Comparison of ENCODE assay signal across 9 cellular contexts in genomic region chr10:84156768-84157167, GRCh38. TPM values are rescaled to one million over a fixed set of nuclear protein-coding genes. Genes with fewer than 3 reads are reported as not detected.
DNase-seq lines count a peak whose midpoint lies in the region; ATAC-seq and TF ChIP-seq lines count a peak whose summit lies in the region.
"Had no signal": no experiment of that assay in that cellular context is flagged by ENCODE, and none has a peak within 500 bp of the region (broad histone marks: within the 10 kb centered on the region; RNA-seq: fewer than 3 reads in every experiment).

No MANE protein-coding gene starts in this region.

- H2BK120ac ChIP-seq in mesendoderm (ENCODE audit: low read depth, low read length) = no peak overlapping the region

- CTCF ChIA-PET in CD8-positive, alpha-beta memory T cell (lab: Charles Lee) = interaction anchor here (0.7 to 1.5 kb wide), 2 partner anchors 9 to 49 kb away, joined by 3 to 5 read pairs; no protein-coding TSS in a partner anchor
- CTCF ChIA-PET in activated CD8-positive, alpha-beta T cell treated with anti-CD3 and anti-CD28 coated beads for 36 hours (lab: Charles Lee) = interaction anchor here (0.7 to 6.6 kb wide), 7 partner anchors 9 to 100 kb away, joined by 3 to 42 read pairs (median 6); partner anchors contain the start of gene GHITM
- CTCF ChIA-PET in PC-9 (lab: Charles Lee) = no interaction called here

- H3K9me2 ChIP-seq in PC-9 (ENCODE audit: insufficient read depth) = no peaks in the 10 kb centered on the region

- peaks cover 0 to 36% (median 5%) of the 10 kb centered on the region in 3 donors for H3K36me3 Mint-ChIP-seq in CD8-positive, alpha-beta memory T cell
- H3K36me3 Mint-ChIP-seq in activated CD8-positive, alpha-beta T cell treated with anti-CD3 and anti-CD28 coated beads for 36 hours (ENCODE audit: low read depth) = peaks cover 24% of the 10 kb centered on the region
- H3K36me3 Mint-ChIP-seq in activated T-helper 1 cell treated with anti-CD3 and anti-CD28 coated beads, Interleukin-12 subunit alpha, Interleukin-12 subunit beta, Interleukin-2, Interleukin-4 antibody, amounts not matched to agents 30 ng/mL and 10 ng/mL and 1 ng/mL, durations not matched to agents 14 hours and 24 hours and 36 hours (ENCODE audit: low read depth) = peaks cover 12% of the 10 kb centered on the region

- peaks cover 20% of the 10 kb centered on the region for H3F3A ChIP-seq in PC-9 (ENCODE audit: insufficient read depth, low read depth)

- ATAC-seq in HG03060 (IDR thresholded peaks at IDR 0.05; ENCODE audit: low read depth, unreplicated experiment) (peak; percentile 73), lower lobe of right lung (peak; percentile 70 to 74), HG02970 (IDR thresholded peaks at IDR 0.05; ENCODE audit: low FRiP score, unreplicated experiment) (no peak)
- peak; percentile 99 for ATAC-seq in activated CD8-positive, alpha-beta T cell treated with anti-CD3 and anti-CD28 coated beads for 36 hours

- H3K27ac Mint-ChIP-seq in CD8-positive, alpha-beta memory T cell = peak overlapping the region; percentile 1 to 91 (median 89)
- H3K27ac Mint-ChIP-seq in activated CD8-positive, alpha-beta T cell treated with anti-CD3 and anti-CD28 coated beads for 36 hours = peak overlapping the region; percentile 54
- H3K27ac Mint-ChIP-seq in activated T-helper 1 cell treated with anti-CD3 and anti-CD28 coated beads, Interleukin-12 subunit alpha, Interleukin-12 subunit beta, Interleukin-2, Interleukin-4 antibody, amounts not matched to agents 30 ng/mL and 10 ng/mL and 1 ng/mL, durations not matched to agents 14 hours and 24 hours and 36 hours = no peak overlapping the region

- no peak overlapping the region for H3K4me2 ChIP-seq in mesendoderm (ENCODE audit: low read length)
- H3K4me2 ChIP-seq in PC-9 = no peak overlapping the region

- no peaks in the 10 kb centered on the region for H3K9me3 ChIP-seq in CD8-positive, alpha-beta memory T cell (ENCODE audit: low read length)
- H3K9me3 ChIP-seq in lower lobe of right lung = no peaks in the 10 kb centered on the region
- H3K9me3 ChIP-seq in PC-9 (ENCODE audit: insufficient read depth, low read depth) = no peaks in the 10 kb centered on the region

- H3K27me3 ChIP-seq in CD8-positive, alpha-beta memory T cell (ENCODE audit: insufficient read depth, low read length, poor library complexity, severe bottlenecking) = no peaks in the 10 kb centered on the region
- no peaks in the 10 kb centered on the region for H3K27me3 ChIP-seq in lower lobe of right lung (ENCODE audit: low read depth)
- no peaks in the 10 kb centered on the region for H3K27me3 ChIP-seq in mesendoderm (ENCODE audit: insufficient read depth, low read length, poor library complexity)
- peaks cover 5% of the 10 kb centered on the region; the same call in 1 of the 2 replicates for H3K27me3 ChIP-seq in PC-9 (ENCODE audit: insufficient read depth, low read depth)

- H3K79me1 ChIP-seq in mesendoderm (ENCODE audit: low read length) = no peaks in the 10 kb centered on the region

- no peak overlapping the region for H4K5ac ChIP-seq in mesendoderm (ENCODE audit: low read length)

- H4K20me1 ChIP-seq in PC-9 (ENCODE audit: insufficient read depth) = peaks cover 17% of the 10 kb centered on the region

- peaks cover 19% of the 10 kb centered on the region for H3K36me3 ChIP-seq in CD8-positive, alpha-beta memory T cell (ENCODE audit: insufficient read depth, low read length)
- H3K36me3 ChIP-seq in lower lobe of right lung (peaks cover 39% of the 10 kb centered on the region), mesendoderm (ENCODE audit: control insufficient read depth, insufficient read depth, low read length) (no peaks in the 10 kb centered on the region), PC-9 (ENCODE audit: low read depth) (peaks cover 24% of the 10 kb centered on the region)

- no peak overlapping the region for H4K8ac ChIP-seq in mesendoderm (ENCODE audit: low read depth, low read length)

- H3K27ac ChIP-seq in CD8-positive, alpha-beta memory T cell (ENCODE audit: low read depth, low read length) = no peak overlapping the region
- H3K27ac ChIP-seq in lower lobe of right lung (no peak overlapping the region), mesendoderm (ENCODE audit: low read depth, low read length) (no peak overlapping the region), PC-9 (no peak overlapping the region)

- H3K4me1 Mint-ChIP-seq in CD8-positive, alpha-beta memory T cell = peaks cover 13 to 28% (median 16%) of the 10 kb centered on the region in 3 donors
- H3K4me1 Mint-ChIP-seq in activated CD8-positive, alpha-beta T cell treated with anti-CD3 and anti-CD28 coated beads for 36 hours (ENCODE audit: low read depth) = peaks cover 48% of the 10 kb centered on the region
- H3K4me1 Mint-ChIP-seq in activated T-helper 1 cell treated with anti-CD3 and anti-CD28 coated beads, Interleukin-12 subunit alpha, Interleukin-12 subunit beta, Interleukin-2, Interleukin-4 antibody, amounts not matched to agents 30 ng/mL and 10 ng/mL and 1 ng/mL, durations not matched to agents 14 hours and 24 hours and 36 hours (ENCODE audit: low read depth) = peaks cover 9% of the 10 kb centered on the region

- no CpG with 5 or more reads among the region's 10 CpGs for WGBS in mesendoderm (ENCODE audit: extremely low coverage, insufficient coverage, low lambda C conversion rate)

- no TSS peak for BruUV-seq in PC-9 (replicated peaks; lab: Mats Ljungman, UMichigan)

- no peak overlapping the region for H3K9ac ChIP-seq in mesendoderm (ENCODE audit: low read length)

- no peak overlapping the region for H3K18ac ChIP-seq in mesendoderm (ENCODE audit: low read length)

- no peaks in the 10 kb centered on the region for H3K79me2 ChIP-seq in mesendoderm (ENCODE audit: control insufficient read depth, insufficient read depth, low read length)
- H3K79me2 ChIP-seq in PC-9 (ENCODE audit: low read depth) = no peaks in the 10 kb centered on the region

- no peak overlapping the region for H3K4me3 ChIP-seq in CD8-positive, alpha-beta memory T cell (ENCODE audit: low read length)
- H3K4me3 ChIP-seq in lower lobe of right lung (no peak overlapping the region), mesendoderm (ENCODE audit: low read length) (no peak overlapping the region), PC-9 (no peak overlapping the region)

- peak in 4 of 5 donors; percentile 25 to 67 (median 36) for DNase-seq in CD8-positive, alpha-beta memory T cell
- DNase-seq in activated CD8-positive, alpha-beta T cell treated with anti-CD3 and anti-CD28 coated beads for 36 hours = peak; percentile 83
- DNase-seq in lower lobe of right lung (no peak), mesendoderm (no peak), PC-9 (no peak)
- DNase-seq in activated T-helper 1 cell treated with anti-CD3 and anti-CD28 coated beads, Interleukin-12 subunit alpha, Interleukin-12 subunit beta, Interleukin-2, Interleukin-4 antibody, amounts not matched to agents 30 ng/mL and 10 ng/mL and 1 ng/mL, durations not matched to agents 14 hours and 24 hours and 36 hours (ENCODE audit: low spot score) = no peak

- H3K9me3 Mint-ChIP-seq in CD8-positive, alpha-beta memory T cell = no peaks in the 10 kb centered on the region
- H3K9me3 Mint-ChIP-seq in activated CD8-positive, alpha-beta T cell treated with anti-CD3 and anti-CD28 coated beads for 36 hours = no peaks in the 10 kb centered on the region
- H3K9me3 Mint-ChIP-seq in activated T-helper 1 cell treated with anti-CD3 and anti-CD28 coated beads, Interleukin-12 subunit alpha, Interleukin-12 subunit beta, Interleukin-2, Interleukin-4 antibody, amounts not matched to agents 30 ng/mL and 10 ng/mL and 1 ng/mL, durations not matched to agents 14 hours and 24 hours and 36 hours = no peaks in the 10 kb centered on the region

- peak overlapping the region in 2 of 7 donors; percentile 56 for H3K4me3 Mint-ChIP-seq in CD8-positive, alpha-beta memory T cell
- no peak overlapping the region for H3K4me3 Mint-ChIP-seq in activated CD8-positive, alpha-beta T cell treated with anti-CD3 and anti-CD28 coated beads for 36 hours
- H3K4me3 Mint-ChIP-seq in activated T-helper 1 cell treated with anti-CD3 and anti-CD28 coated beads, Interleukin-12 subunit alpha, Interleukin-12 subunit beta, Interleukin-2, Interleukin-4 antibody, amounts not matched to agents 30 ng/mL and 10 ng/mL and 1 ng/mL, durations not matched to agents 14 hours and 24 hours and 36 hours = no peak overlapping the region

- no peak overlapping the region for H2AK5ac ChIP-seq in mesendoderm (ENCODE audit: low read length)

- no peak overlapping the region for H2BK15ac ChIP-seq in mesendoderm (replicated peaks; ENCODE audit: low read depth)

- TF ChIP-seq CTCF in activated CD8-positive, alpha-beta T cell treated with anti-CD3 and anti-CD28 coated beads for 36 hours (IDR thresholded peaks at IDR 0.05) = no peak
- no peak for TF ChIP-seq CTCF in lower lobe of right lung (IDR thresholded peaks at IDR 0.05)
- TF ChIP-seq CTCF in PC-9 (conservative IDR thresholded peaks at IDR 0.05) = no peak

- H2BK5ac ChIP-seq in mesendoderm (ENCODE audit: low read length) = no peak overlapping the region

- no peak overlapping the region for H3K23ac ChIP-seq in mesendoderm (ENCODE audit: low read length)

- peaks cover 4% of the 10 kb centered on the region for H3K4me1 ChIP-seq in CD8-positive, alpha-beta memory T cell (ENCODE audit: insufficient read depth, low read length)
- H3K4me1 ChIP-seq in lower lobe of right lung = no peaks in the 10 kb centered on the region
- H3K4me1 ChIP-seq in mesendoderm (ENCODE audit: control insufficient read depth, low read depth, low read length) = peaks cover 10% of the 10 kb centered on the region
- H3K4me1 ChIP-seq in PC-9 (replicated peaks; ENCODE audit: insufficient read depth) = no peaks in the 10 kb centered on the region

- no peaks in the 10 kb centered on the region for H3K27me3 Mint-ChIP-seq in CD8-positive, alpha-beta memory T cell
- no peaks in the 10 kb centered on the region for H3K27me3 Mint-ChIP-seq in activated CD8-positive, alpha-beta T cell treated with anti-CD3 and anti-CD28 coated beads for 36 hours
- peaks cover 9% of the 10 kb centered on the region for H3K27me3 Mint-ChIP-seq in activated T-helper 1 cell treated with anti-CD3 and anti-CD28 coated beads, Interleukin-12 subunit alpha, Interleukin-12 subunit beta, Interleukin-2, Interleukin-4 antibody, amounts not matched to agents 30 ng/mL and 10 ng/mL and 1 ng/mL, durations not matched to agents 14 hours and 24 hours and 36 hours (ENCODE audit: insufficient read depth)

- H3K56ac ChIP-seq in mesendoderm (ENCODE audit: low read length) = no peak overlapping the region

- intact Hi-C loops in activated CD8-positive, alpha-beta T cell treated with anti-CD3 and anti-CD28 coated beads for 36 hours (cut with micrococcal nuclease) = loop anchor here (5.0 kb wide), 1 partner anchor 46 kb away; no protein-coding TSS in a partner anchor
- intact Hi-C loops in lower lobe of right lung (cut with DNase I) (no loop called here), PC-9 (cut with micrococcal nuclease; ENCODE audit: unreplicated experiment) (no loop called here)
- intact Hi-C loops in activated T-helper 1 cell treated with anti-CD3 and anti-CD28 coated beads, Interleukin-12 subunit alpha, Interleukin-12 subunit beta, Interleukin-2, Interleukin-4 antibody, amounts not matched to agents 30 ng/mL and 10 ng/mL and 1 ng/mL, durations not matched to agents 14 hours and 24 hours and 36 hours (cut with micrococcal nuclease) = loop anchor here (5.0 kb wide), 1 partner anchor 36 kb away; the partner anchor contains the start of gene CDHR1

- H3K4ac ChIP-seq in mesendoderm (ENCODE audit: low read depth, low read length) = no peak overlapping the region

- POLR2A ChIA-PET in CD8-positive, alpha-beta memory T cell (lab: Charles Lee) = interaction anchor here (0.7 kb wide), 1 partner anchor 20 kb away, joined by 3 read pairs; no protein-coding TSS in a partner anchor
- POLR2A ChIA-PET in activated CD8-positive, alpha-beta T cell treated with anti-CD3 and anti-CD28 coated beads for 36 hours (lab: Charles Lee) = interaction anchor here (0.7 to 1.8 kb wide), 4 partner anchors 8 to 17 kb away, joined by 4 to 5 read pairs (median 4); partner anchors contain the start of gene GHITM
- POLR2A ChIA-PET in PC-9 (lab: Charles Lee; ENCODE audit: unreplicated experiment) = no interaction called here

- no peak overlapping the region for H2AFZ ChIP-seq in PC-9

RNA-seq across cellular contexts. Expression of gene GPR15LG, which starts 16.8 kb away (rescaled TPM):
- not detected for total RNA-seq in CD8-positive, alpha-beta memory T cell
- not detected for polyA plus RNA-seq in CD8-positive, alpha-beta memory T cell
- total RNA-seq in activated CD8-positive, alpha-beta T cell treated with anti-CD3 and anti-CD28 coated beads for 36 hours = not detected
- total RNA-seq in lower lobe of right lung (not detected), PC-9 (2021) (not detected in 2 replicates)
- total RNA-seq in activated T-helper 1 cell treated with anti-CD3 and anti-CD28 coated beads, Interleukin-12 subunit alpha, Interleukin-12 subunit beta, Interleukin-2, Interleukin-4 antibody, amounts not matched to agents 30 ng/mL and 10 ng/mL and 1 ng/mL, durations not matched to agents 14 hours and 24 hours and 36 hours = not detected in 2 replicates
- not detected for polyA plus RNA-seq in mesendoderm (2013, experiment 1 of 2)
- polyA plus RNA-seq in mesendoderm (2013, experiment 2 of 2) = not detected
- total RNA-seq: glomerular endothelial cell had no signal

RNA-seq across cellular contexts. Expression of gene GHITM, which starts 17.5 kb away (rescaled TPM):
- 100 to 1,000 TPM; 218 TPM for total RNA-seq in CD8-positive, alpha-beta memory T cell
- polyA plus RNA-seq in CD8-positive, alpha-beta memory T cell = 294 TPM
- total RNA-seq in activated CD8-positive, alpha-beta T cell treated with anti-CD3 and anti-CD28 coated beads for 36 hours = 100 to 1,000 TPM; 198 TPM
- total RNA-seq in lower lobe of right lung (109 TPM), PC-9 (2021) (268 and 291 TPM in 2 replicates)
- 140 and 142 TPM in 2 replicates for total RNA-seq in activated T-helper 1 cell treated with anti-CD3 and anti-CD28 coated beads, Interleukin-12 subunit alpha, Interleukin-12 subunit beta, Interleukin-2, Interleukin-4 antibody, amounts not matched to agents 30 ng/mL and 10 ng/mL and 1 ng/mL, durations not matched to agents 14 hours and 24 hours and 36 hours
- polyA plus RNA-seq in mesendoderm (2013, experiment 1 of 2) = 77.3 TPM
- 76.6 TPM for polyA plus RNA-seq in mesendoderm (2013, experiment 2 of 2)

RNA-seq across cellular contexts. Expression of gene CDHR1, which starts 37.6 kb away (rescaled TPM):
- 1 to 10 TPM; 1.4 to 1.7 TPM for total RNA-seq in CD8-positive, alpha-beta memory T cell
- 1.4 TPM for polyA plus RNA-seq in CD8-positive, alpha-beta memory T cell
- 1 to 10 TPM; 1.8 to 2.4 TPM for total RNA-seq in activated CD8-positive, alpha-beta T cell treated with anti-CD3 and anti-CD28 coated beads for 36 hours
- total RNA-seq in lower lobe of right lung (0.24 TPM), PC-9 (2021) (not detected in 2 replicates)
- 0.47 and 0.66 TPM in 2 replicates for total RNA-seq in activated T-helper 1 cell treated with anti-CD3 and anti-CD28 coated beads, Interleukin-12 subunit alpha, Interleukin-12 subunit beta, Interleukin-2, Interleukin-4 antibody, amounts not matched to agents 30 ng/mL and 10 ng/mL and 1 ng/mL, durations not matched to agents 14 hours and 24 hours and 36 hours
- polyA plus RNA-seq in mesendoderm (2013, experiment 1 of 2) = 6.2 TPM
- polyA plus RNA-seq in mesendoderm (2013, experiment 2 of 2) = 5.9 TPM

Comparison
In these comparisons a context has a peak if more than half of its experiments do, and no peak if none do; other contexts are left out.
1. DNase-seq: peak in CD8-positive, alpha-beta memory T cell (4 of 5) and activated CD8-positive, alpha-beta T cell treated with anti-CD3 and anti-CD28 coated beads for 36 hours (single experiment); none in lower lobe of right lung (single experiment), activated T-helper 1 cell treated with anti-CD3 and anti-CD28 coated beads, Interleukin-12 subunit alpha, Interleukin-12 subunit beta, Interleukin-2, Interleukin-4 antibody, amounts not matched to agents 30 ng/mL and 10 ng/mL and 1 ng/mL, durations not matched to agents 14 hours and 24 hours and 36 hours (single experiment), mesendoderm (single experiment) and PC-9 (0 of 2).
2. intact Hi-C loops: an anchor here in activated CD8-positive, alpha-beta T cell treated with anti-CD3 and anti-CD28 coated beads for 36 hours (5.0 kb wide) and activated T-helper 1 cell treated with anti-CD3 and anti-CD28 coated beads, Interleukin-12 subunit alpha, Interleukin-12 subunit beta, Interleukin-2, Interleukin-4 antibody, amounts not matched to agents 30 ng/mL and 10 ng/mL and 1 ng/mL, durations not matched to agents 14 hours and 24 hours and 36 hours (5.0 kb wide); none called in lower lobe of right lung and PC-9.